ENCODE assay signal across 20 cellular contexts in the genomic region with DNA sequence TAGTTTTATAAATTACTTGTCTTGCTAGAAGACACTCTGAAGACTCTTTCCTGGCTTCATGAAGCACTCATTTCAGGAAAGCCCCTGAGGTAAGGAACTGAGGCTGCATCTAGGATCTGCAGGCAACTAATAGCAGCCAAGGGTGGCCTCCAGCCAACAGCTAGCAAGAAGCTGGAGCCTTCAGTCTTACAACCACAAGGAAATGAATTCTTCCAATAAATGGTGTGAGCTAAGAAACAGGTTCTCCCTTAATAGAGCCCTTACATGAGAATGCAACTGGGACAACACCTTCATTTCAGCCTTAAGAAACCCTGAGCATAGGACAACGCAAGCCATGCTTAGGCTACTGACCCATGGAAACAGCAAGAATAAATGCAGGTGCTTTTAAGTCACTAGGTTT.
"Had no signal": no experiment of that assay in that cellular context is flagged by ENCODE, and none has a peak within 500 bp of the region (broad histone marks: within the 10 kb centered on the region; RNA-seq: fewer than 3 reads in every experiment).

No MANE protein-coding gene starts in this region.

- ATAC-seq: activated CD8-positive, alpha-beta T cell treated with anti-CD3 and anti-CD28 coated beads, Interleukin-2, amount 10 ng/mL, durations not matched to agents 7 days and 5 days; activated naive CD8-positive, alpha-beta T cell treated with anti-CD3 and anti-CD28 coated beads, Interleukin-2, amount 50 U/mL, for 24 hours; foreskin keratinocyte; right lobe of liver; T-cell; upper lobe of right lung had no signal

- H3K36me3 ChIP-seq: left ventricle myocardium inferior, right lobe of liver, upper lobe of right lung had no signal

- H3K27me3 ChIP-seq: right lobe of liver, upper lobe of right lung had no signal

- H3K27ac ChIP-seq: dorsolateral prefrontal cortex, epithelial cell of prostate, foreskin keratinocyte, left ventricle myocardium inferior, parathyroid adenoma, right lobe of liver, upper lobe of right lung had no signal

- H3K4me1 ChIP-seq: parathyroid adenoma had no signal

- DNase-seq: activated CD4-positive, alpha-beta T cell treated with anti-CD3 and anti-CD28 coated beads for 1 hour; activated CD4-positive, alpha-beta T cell treated with anti-CD3 and anti-CD28 coated beads, Interleukin-2, amount 50 U/mL, for 1 hour; activated CD8-positive, alpha-beta T cell treated with anti-CD3 and anti-CD28 coated beads, Interleukin-2, amount 10 ng/mL, durations not matched to agents 7 days and 5 days; activated gamma-delta T cell; activated naive CD4-positive, alpha-beta T cell treated with anti-CD3 and anti-CD28 coated beads, Interleukin-2, amount 50 U/mL, for 16 hours; activated naive CD8-positive, alpha-beta T cell treated with anti-CD3 and anti-CD28 coated beads, Interleukin-2, amount 50 U/mL, for 24 hours; central memory CD4-positive, alpha-beta T cell; dorsolateral prefrontal cortex; endodermal cell; foreskin keratinocyte; left ventricle myocardium inferior; nucleus accumbens; right lobe of liver; small intestine; stimulated activated CD4-positive, alpha-beta T cell treated with anti-CD3 and anti-CD28 coated beads, Interleukin-2, amount 100 ng/mL, for 48 hours; stimulated activated naive CD4-positive, alpha-beta T cell; T-cell; upper lobe of right lung had no signal

- H3K9me3 ChIP-seq: right lobe of liver, upper lobe of right lung had no signal

- H3K4me3 ChIP-seq: dorsolateral prefrontal cortex, left ventricle myocardium inferior, right lobe of liver, upper lobe of right lung had no signal
